ENCODE assay signal across 11 cellular contexts in genomic region chr17:55433629-55434422, GRCh38. TPM values are rescaled to one million over a fixed set of nuclear protein-coding genes. Genes with fewer than 3 reads are reported as not detected.
DNase-seq lines count a peak whose midpoint lies in the region; ATAC-seq and TF ChIP-seq lines count a peak whose summit lies in the region.
"Had no signal": no experiment of that assay in that cellular context is flagged by ENCODE, and none has a peak within 500 bp of the region (broad histone marks: within the 10 kb centered on the region; RNA-seq: fewer than 3 reads in every experiment).

No MANE protein-coding gene starts in this region.

- no peak for ATAC-seq in activated T-cell treated with anti-CD3 and anti-CD28 coated beads, Interleukin-2, amount 50 U/mL, for 4 hours
- no peak for ATAC-seq in activated CD8-positive, alpha-beta T cell treated with anti-CD3 and anti-CD28 coated beads, Interleukin-2, amount 10 ng/mL, durations not matched to agents 7 days and 5 days

- H3F3A ChIP-seq in PC-9 (ENCODE audit: insufficient read depth, low read depth): peaks cover 49% of the 10 kb centered on the region

- peak overlapping the region; percentile 89 for H3K4me2 ChIP-seq in PC-9

- WGBS in esophagus muscularis mucosa: 67% methylated on average over 7 of the region's 7 CpGs

- H3K4me1 Mint-ChIP-seq in activated T-cell treated with anti-CD3 and anti-CD28 coated beads, Interleukin-2, amount 50 U/mL, for 4 hours (ENCODE audit: low read depth): peaks cover 34% of the 10 kb centered on the region
- peaks cover 11% of the 10 kb centered on the region for H3K4me1 Mint-ChIP-seq in activated CD8-positive, alpha-beta T cell treated with anti-CD3 and anti-CD28 coated beads, Interleukin-2, amount 10 ng/mL, durations not matched to agents 7 days and 5 days (ENCODE audit: low read depth)

- CTCF ChIA-PET in PC-9 (lab: Charles Lee): no interaction called here
- CTCF ChIA-PET in activated CD8-positive, alpha-beta T cell treated with anti-CD3 and anti-CD28 coated beads, Interleukin-2, amount 10 ng/mL, durations not matched to agents 7 days and 5 days (lab: Charles Lee): interaction anchor here (1.1 kb wide), 1 partner anchor 9 kb away, joined by 3 read pairs; no protein-coding TSS in a partner anchor

- H3K27ac ChIP-seq in PC-9: peak overlapping the region; percentile 97
- H3K27ac ChIP-seq in esophagus muscularis mucosa (replicated peaks in 1 of 4): peak overlapping the region; percentile 41 to 70 (median 58)
- H3K27ac ChIP-seq in rectal smooth muscle tissue (ENCODE audit: low read depth, low read length): peak overlapping the region; percentile 44

- no peaks in the 10 kb centered on the region for H3K9me3 Mint-ChIP-seq in activated T-cell treated with anti-CD3 and anti-CD28 coated beads, Interleukin-2, amount 50 U/mL, for 4 hours
- no peaks in the 10 kb centered on the region for H3K9me3 Mint-ChIP-seq in activated CD8-positive, alpha-beta T cell treated with anti-CD3 and anti-CD28 coated beads, Interleukin-2, amount 10 ng/mL, durations not matched to agents 7 days and 5 days (ENCODE audit: insufficient read depth)
- H3K9me3 Mint-ChIP-seq: activated naive CD8-positive, alpha-beta T cell treated with anti-CD3 and anti-CD28 coated beads for 36 hours had no signal

- H3K36me3 ChIP-seq in PC-9 (ENCODE audit: low read depth) (no peaks in the 10 kb centered on the region), esophagus muscularis mucosa (no peaks in the 10 kb centered on the region), rectal smooth muscle tissue (ENCODE audit: control insufficient read depth, insufficient read depth, low read length) (no peaks in the 10 kb centered on the region)

- H3K27me3 Mint-ChIP-seq in activated T-cell treated with anti-CD3 and anti-CD28 coated beads, Interleukin-2, amount 50 U/mL, for 4 hours (ENCODE audit: low read depth): peaks cover 9% of the 10 kb centered on the region
- peaks cover 10% of the 10 kb centered on the region for H3K27me3 Mint-ChIP-seq in activated CD8-positive, alpha-beta T cell treated with anti-CD3 and anti-CD28 coated beads, Interleukin-2, amount 10 ng/mL, durations not matched to agents 7 days and 5 days (ENCODE audit: low read depth)

- H3K27me3 ChIP-seq in PC-9 (ENCODE audit: insufficient read depth, low read depth): no peaks in the 10 kb centered on the region
- H3K27me3 ChIP-seq in esophagus muscularis mucosa: no peaks in the 10 kb centered on the region
- H3K27me3 ChIP-seq in rectal smooth muscle tissue (ENCODE audit: control insufficient read depth, insufficient read depth, low read length): no peaks in the 10 kb centered on the region

- no peak overlapping the region for H3K4me3 Mint-ChIP-seq in activated T-cell treated with anti-CD3 and anti-CD28 coated beads, Interleukin-2, amount 50 U/mL, for 4 hours
- no peak overlapping the region for H3K4me3 Mint-ChIP-seq in activated CD8-positive, alpha-beta T cell treated with anti-CD3 and anti-CD28 coated beads, Interleukin-2, amount 10 ng/mL, durations not matched to agents 7 days and 5 days
- H3K4me3 Mint-ChIP-seq: activated naive CD8-positive, alpha-beta T cell treated with anti-CD3 and anti-CD28 coated beads for 36 hours had no signal

- intact Hi-C loops in PC-9 (cut with micrococcal nuclease; ENCODE audit: unreplicated experiment): loop anchor here (1.0 to 2.0 kb wide), 5 partner anchors 12 to 1265 kb away; no protein-coding TSS in a partner anchor
- intact Hi-C loops in esophagus muscularis mucosa (cut with DNase I): no loop called here

- H3K4me3 ChIP-seq in PC-9: peak overlapping the region; percentile 50
- H3K4me3 ChIP-seq in esophagus muscularis mucosa: no peak overlapping the region
- H3K4me3 ChIP-seq in rectal smooth muscle tissue (ENCODE audit: low read length): no peak overlapping the region

- H3K36me3 Mint-ChIP-seq in activated T-cell treated with anti-CD3 and anti-CD28 coated beads, Interleukin-2, amount 50 U/mL, for 4 hours (ENCODE audit: insufficient read depth): peaks cover 2% of the 10 kb centered on the region
- H3K36me3 Mint-ChIP-seq in activated CD8-positive, alpha-beta T cell treated with anti-CD3 and anti-CD28 coated beads, Interleukin-2, amount 10 ng/mL, durations not matched to agents 7 days and 5 days (ENCODE audit: low read depth): no peaks in the 10 kb centered on the region
- H3K36me3 Mint-ChIP-seq: activated naive CD8-positive, alpha-beta T cell treated with anti-CD3 and anti-CD28 coated beads for 36 hours had no signal

- POLR2A ChIA-PET in PC-9 (lab: Charles Lee; ENCODE audit: unreplicated experiment): interaction anchor here (0.6 to 0.7 kb wide), 2 partner anchors 69 to 258 kb away, joined by 3 read pairs; no protein-coding TSS in a partner anchor
- POLR2A ChIA-PET in activated CD8-positive, alpha-beta T cell treated with anti-CD3 and anti-CD28 coated beads, Interleukin-2, amount 10 ng/mL, durations not matched to agents 7 days and 5 days (lab: Charles Lee): no interaction called here

- H3K9me3 ChIP-seq in PC-9 (ENCODE audit: insufficient read depth, low read depth): no peaks in the 10 kb centered on the region
- H3K9me3 ChIP-seq in esophagus muscularis mucosa: no peaks in the 10 kb centered on the region

- H3K27ac Mint-ChIP-seq in activated CD8-positive, alpha-beta T cell treated with anti-CD3 and anti-CD28 coated beads, Interleukin-2, amount 10 ng/mL, durations not matched to agents 7 days and 5 days: no peak overlapping the region
- H3K27ac Mint-ChIP-seq: activated naive CD8-positive, alpha-beta T cell treated with anti-CD3 and anti-CD28 coated beads for 36 hours had no signal

- H4K20me1 ChIP-seq in PC-9 (ENCODE audit: insufficient read depth): no peaks in the 10 kb centered on the region

- TF ChIP-seq CTCF in PC-9 (conservative IDR thresholded peaks at IDR 0.05) (no peak), esophagus muscularis mucosa (IDR thresholded peaks at IDR 0.05) (no peak)

- no peak overlapping the region for H2AFZ ChIP-seq in PC-9

- no peak for TF ChIP-seq POLR2A in esophagus muscularis mucosa (IDR thresholded peaks at IDR 0.05; ENCODE audit: low read depth)

- H3K9me2 ChIP-seq in PC-9 (ENCODE audit: insufficient read depth): no peaks in the 10 kb centered on the region

- no peak for TF ChIP-seq EP300 in esophagus muscularis mucosa (IDR thresholded peaks at IDR 0.05)

- DNase-seq in GF-D8 (lab: John Stamatoyannopoulos, UW) (peak; percentile 74), PC-9 (peak; percentile 64 to 98), esophagus muscularis mucosa (ENCODE audit: extremely low spot score) (no peak), NCI-H187 (lab: John Stamatoyannopoulos, UW) (no peak), NCI-H510A (lab: John Stamatoyannopoulos, UW) (no peak)
- no peak for DNase-seq in activated T-cell treated with anti-CD3 and anti-CD28 coated beads, Interleukin-2, amount 50 U/mL, for 4 hours
- DNase-seq in activated CD8-positive, alpha-beta T cell treated with anti-CD3 and anti-CD28 coated beads, Interleukin-2, amount 10 ng/mL, durations not matched to agents 7 days and 5 days: no peak
- DNase-seq: OCI-M1; stimulated activated naive CD4-positive, alpha-beta T cell had no signal

- no TSS peak for BruUV-seq in PC-9 (replicated peaks; lab: Mats Ljungman, UMichigan)

- H3K4me1 ChIP-seq in PC-9 (replicated peaks; ENCODE audit: insufficient read depth) (peaks cover 62% of the 10 kb centered on the region), esophagus muscularis mucosa (peaks cover 6 to 43% (median 36%) of the 10 kb centered on the region in 4 donors), rectal smooth muscle tissue (ENCODE audit: control insufficient read depth, insufficient read depth, low read length) (peaks cover 9% of the 10 kb centered on the region)

- H3K79me2 ChIP-seq in PC-9 (ENCODE audit: low read depth): no peaks in the 10 kb centered on the region

- H3K9ac ChIP-seq in rectal smooth muscle tissue (ENCODE audit: low read length): no peak overlapping the region

RNA-seq across cellular contexts. Expression of gene MMD, which starts 12.2 kb away (rescaled TPM):
- 7.2 and 9.9 TPM in 2 replicates for total RNA-seq in PC-9 (2021)
- total RNA-seq in esophagus muscularis mucosa: 10 to 100 TPM; 28.5 to 43.9 (median 32.4) TPM
- total RNA-seq in activated T-cell treated with anti-CD3 and anti-CD28 coated beads, Interleukin-2, amount 50 U/mL, for 4 hours: 10 to 100 TPM; 10.8 to 12.6 (median 12.4) TPM
- 10 to 100 TPM; 39.4 to 41.3 TPM for total RNA-seq in activated CD8-positive, alpha-beta T cell treated with anti-CD3 and anti-CD28 coated beads, Interleukin-2, amount 10 ng/mL, durations not matched to agents 7 days and 5 days

Comparison
In these comparisons a context has a peak if more than half of its experiments do, and no peak if none do; other contexts are left out.
1. DNase-seq: peak in GF-D8 (single experiment) and PC-9 (2 of 2); none in esophagus muscularis mucosa (single experiment), NCI-H187 (0 of 2), NCI-H510A (single experiment), activated T-cell treated with anti-CD3 and anti-CD28 coated beads, Interleukin-2, amount 50 U/mL, for 4 hours (single experiment) and activated CD8-positive, alpha-beta T cell treated with anti-CD3 and anti-CD28 coated beads, Interleukin-2, amount 10 ng/mL, durations not matched to agents 7 days and 5 days (single experiment).
2. H3K27ac ChIP-seq: peak in every context shown above with its lines; median percentile 97 in PC-9; 58 in esophagus muscularis mucosa; 44 in rectal smooth muscle tissue.